In genomic region chr17:17348872-17349723, GRCh38 we compare ENCODE assay signal across 18 cellular contexts. TPM values are rescaled to one million over a fixed set of nuclear protein-coding genes. Genes with fewer than 3 reads are reported as not detected.
A peak's percentile ranks its signal among the peaks of the same experiment; 100 is the strongest.
DNase-seq lines count a peak whose midpoint lies in the region; TF ChIP-seq lines count a peak whose summit lies in the region.
"Had no signal": no experiment of that assay in that cellular context is flagged by ENCODE, and none has a peak within 500 bp of the region (broad histone marks: within the 10 kb centered on the region; RNA-seq: fewer than 3 reads in every experiment).

No MANE protein-coding gene starts in this region.

- H3K4me3 ChIP-seq in GM23248 (no peak overlapping the region), trophoblast cell (ENCODE audit: low read depth, low read length) (no peak overlapping the region)
- H3K4me3 ChIP-seq: body of pancreas, heart left ventricle, lower lobe of right lung, right atrium auricular region, testis had no signal

- H3K9me2 ChIP-seq in GM23248 (ENCODE audit: insufficient read depth) = no peaks in the 10 kb centered on the region

- H2BK5ac ChIP-seq in trophoblast cell (ENCODE audit: low read depth, low read length, poor library complexity) = no peak overlapping the region

- no peak overlapping the region for H4K12ac ChIP-seq in trophoblast cell (ENCODE audit: low read depth, low read length)

- H3K18ac ChIP-seq in trophoblast cell (ENCODE audit: low read length) = no peak overlapping the region

- H3K79me2 ChIP-seq in GM23248 (ENCODE audit: insufficient read depth) (no peaks in the 10 kb centered on the region), trophoblast cell (ENCODE audit: control insufficient read depth, insufficient read depth, low read length, poor library complexity) (no peaks in the 10 kb centered on the region)

- H2BK120ac ChIP-seq in trophoblast cell (ENCODE audit: insufficient read depth, low read length, poor library complexity) = no peak overlapping the region

- TF ChIP-seq POLR2A in erythroblast (IDR thresholded peaks at IDR 0.05; ENCODE audit: low read length) = no peak

- no peak overlapping the region for H3K14ac ChIP-seq in trophoblast cell (ENCODE audit: low read length)

- H3K9ac ChIP-seq in GM23248 (no peak overlapping the region), trophoblast cell (ENCODE audit: low read length) (no peak overlapping the region)

- H3K27ac ChIP-seq in GM23248 (no peak overlapping the region), trophoblast cell (ENCODE audit: low read depth, low read length) (no peak overlapping the region)
- H3K27ac ChIP-seq: body of pancreas, heart left ventricle, lower lobe of right lung, right atrium auricular region, testis had no signal

- no peaks in the 10 kb centered on the region for H3K27me3 ChIP-seq in GM23248 (replicated peaks; ENCODE audit: insufficient read depth)
- H3K27me3 ChIP-seq in trophoblast cell (ENCODE audit: insufficient read depth, low read length) = no peaks in the 10 kb centered on the region
- H3K27me3 ChIP-seq: body of pancreas, heart left ventricle, right atrium auricular region, testis had no signal

- DNase-seq in GM23248 (peak; percentile 19), fibroblast of gingiva (ENCODE audit: low read depth) (peak; percentile 26), trophoblast cell (peak in 1 of 2 donors; percentile 13), putamen (ENCODE audit: low spot score) (no peak), NCI-H345 treated with DMSO at 0.1 percent for 48 hours (lab: John Stamatoyannopoulos, UW; ENCODE audit: unreplicated experiment) (no peak), erythroblast (lab: John Stamatoyannopoulos, UW) (no peak)
- DNase-seq: activated CD4-positive, CD25-positive, alpha-beta regulatory T cell treated with anti-CD3 and anti-CD28 coated beads, Interleukin-2, amount 50 U/mL, for 72 hours; body of pancreas; CD4-positive, CD25-positive, alpha-beta regulatory T cell; GDM1; lower lobe of right lung; NCI-H1105 treated with DMSO at 0.1 percent for 48 hours; NCI-H2081 treated with DMSO at 0.1 percent for 48 hours; NCI-H510A; testis had no signal

- no peak overlapping the region for H4K8ac ChIP-seq in trophoblast cell (ENCODE audit: low read depth, low read length)

- no peaks in the 10 kb centered on the region for H3K9me3 ChIP-seq in GM23248 (ENCODE audit: low read depth)
- no peaks in the 10 kb centered on the region for H3K9me3 ChIP-seq in trophoblast cell (ENCODE audit: insufficient read depth, low read depth, low read length)
- H3K9me3 ChIP-seq: body of pancreas, heart left ventricle, lower lobe of right lung, right atrium auricular region, testis had no signal

- TF ChIP-seq EP300 in Ishikawa (IDR thresholded peaks at IDR 0.05; ENCODE audit: borderline replicate concordance) = no peak

- peaks cover 5% of the 10 kb centered on the region for H3K79me1 ChIP-seq in trophoblast cell (ENCODE audit: low read length)

- 44 to 53% methylated on average over 11 of the region's 11 CpGs for WGBS in GM23248 (ENCODE audit: low coverage in 1 of 2, low lambda C conversion rate in 2 of 2, missing lambda C conversion rate in 2 of 2), 2 experiments
- no CpG with 5 or more reads among the region's 11 CpGs for WGBS in trophoblast cell (ENCODE audit: extremely low coverage, insufficient coverage, insufficient read length)

- no peaks in the 10 kb centered on the region for H3K4me1 ChIP-seq in GM23248 (ENCODE audit: insufficient read depth)
- peaks cover 27 to 28% of the 10 kb centered on the region in 2 experiments for H3K4me1 ChIP-seq in trophoblast cell (ENCODE audit: control insufficient read depth in 1 of 2, insufficient read depth in 2 of 2, low read length in 2 of 2)
- H3K4me1 ChIP-seq: body of pancreas, lower lobe of right lung, testis had no signal

- H3F3A ChIP-seq in GM23248 (ENCODE audit: insufficient read depth) = no peaks in the 10 kb centered on the region

- no peak overlapping the region for H2AFZ ChIP-seq in GM23248
- no peak overlapping the region for H2AFZ ChIP-seq in trophoblast cell (ENCODE audit: insufficient read depth, low read length, poor library complexity)

- H3K4me2 ChIP-seq in GM23248 (ENCODE audit: unreplicated experiment) (no peak overlapping the region), trophoblast cell (ENCODE audit: low read length) (no peak overlapping the region)

- H3K4ac ChIP-seq in trophoblast cell (ENCODE audit: low read depth, low read length) = no peak overlapping the region

- TF ChIP-seq RAD21 in Ishikawa (IDR thresholded peaks at IDR 0.05; ENCODE audit: low read depth) = no peak

- no peaks in the 10 kb centered on the region for H4K20me1 ChIP-seq in GM23248 (ENCODE audit: insufficient read depth)

- H3K36me3 ChIP-seq in GM23248 (ENCODE audit: low read depth) = no peaks in the 10 kb centered on the region
- H3K36me3 ChIP-seq in trophoblast cell (ENCODE audit: control insufficient read depth in 1 of 2, insufficient read depth in 2 of 2, low read length in 2 of 2) = no peaks in the 10 kb centered on the region
- H3K36me3 ChIP-seq: heart left ventricle, lower lobe of right lung, right atrium auricular region had no signal

- H4K91ac ChIP-seq in trophoblast cell (ENCODE audit: low read depth, low read length) = peak overlapping the region; percentile 0

- H3K23ac ChIP-seq in trophoblast cell (ENCODE audit: low read length) = no peak overlapping the region

- H2AK5ac ChIP-seq in trophoblast cell (ENCODE audit: low read length) = no peak overlapping the region

- in situ Hi-C loops in GM23248 (cut with MboI) = no loop called here

- no peak overlapping the region for H2BK12ac ChIP-seq in trophoblast cell (ENCODE audit: low read length)

TF ChIP-seq in Ishikawa, 13 proteins besides CTCF, POLR2A, EP300 and RAD21:
- TF ChIP-seq NFIC (IDR thresholded peaks at IDR 0.05) (no peak), ZBTB7A (IDR thresholded peaks at IDR 0.05; ENCODE audit: low read depth) (no peak), MAX (IDR thresholded peaks at IDR 0.05) (no peak), CREB1 (IDR thresholded peaks at IDR 0.05; ENCODE audit: low read depth) (no peak), CEBPB (IDR thresholded peaks at IDR 0.05) (peak; percentile 67), REST (IDR thresholded peaks at IDR 0.05; ENCODE audit: low read depth) (no peak)
TF ChIP-seq in Ishikawa: peak in this region for 1.

RNA-seq across cellular contexts. Expression of gene NT5M, which starts 45.9 kb away (rescaled TPM):
- total RNA-seq in GM23248 (2014; rRNA removed; shearing (Covaris generic)) = 0.63 and 5.1 TPM in 2 replicates
- 3.3 and 4.5 TPM in 2 replicates for polyA plus RNA-seq in GM23248 (2016; fragmentation: Nextera tagmentation; extraction: Ambion mirVana)
- 0.96 and 1.1 TPM in 2 replicates for polyA plus RNA-seq in trophoblast cell (2013)

Comparison
In these comparisons a context has a peak if more than half of its experiments do, and no peak if none do; other contexts are left out.
1. DNase-seq: peak in GM23248 (single experiment) and fibroblast of gingiva (single experiment); none in putamen (single experiment), NCI-H345 treated with DMSO at 0.1 percent for 48 hours (single experiment) and erythroblast (0 of 2).